In the genomic region with DNA sequence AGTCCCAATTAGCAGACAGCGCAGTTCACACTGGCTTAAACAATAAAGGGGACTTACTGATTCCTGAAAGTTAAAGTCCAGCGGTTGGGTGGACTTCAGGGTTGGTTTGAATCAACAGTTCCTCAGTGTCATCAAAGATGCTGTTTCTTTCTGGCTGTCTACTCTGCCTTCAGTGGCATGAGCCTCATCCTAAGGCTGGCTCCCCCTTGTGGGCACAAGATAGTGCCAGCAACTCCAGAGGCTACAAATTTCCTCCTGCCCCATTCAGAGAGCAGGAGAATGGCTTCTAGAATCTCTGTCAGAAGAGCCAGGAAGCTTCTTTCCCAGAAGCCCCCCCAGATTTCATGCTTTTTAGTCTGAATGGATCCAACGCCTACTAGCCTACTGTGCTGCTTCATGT, we compare ENCODE assay signal across 9 cellular contexts.
DNase-seq lines count a peak whose midpoint lies in the region; ATAC-seq, FAIRE-seq and TF ChIP-seq lines count a peak whose summit lies in the region.
"Had no signal": no experiment of that assay in that cellular context is flagged by ENCODE, and none has a peak within 500 bp of the region (broad histone marks: within the 10 kb centered on the region; RNA-seq: fewer than 3 reads in every experiment).

No MANE protein-coding gene starts in this region.

- no peak overlapping the region for H2AK5ac ChIP-seq in H1 (ENCODE audit: low read depth, low read length)

- no peak overlapping the region for H2BK5ac ChIP-seq in H1 (ENCODE audit: low read depth, low read length)

- H3K4me3 ChIP-seq in H1 (ENCODE audit: extremely low read depth in 1 of 4, insufficient read depth in 2 of 4, low read depth in 3 of 4, low read length in 4 of 4), result no peak overlapping the region
- no peak overlapping the region for H3K4me3 ChIP-seq in tibial nerve

- no peak for TF ChIP-seq EP300 in H1 (IDR thresholded peaks at IDR 0.05; ENCODE audit: borderline replicate concordance in 1 of 2, low read depth in 2 of 2, low read length in 2 of 2)
- no peak for TF ChIP-seq EP300 in tibial nerve (IDR thresholded peaks at IDR 0.05)

- DNase-seq in activated CD4-positive, CD25-positive, alpha-beta regulatory T cell (lab: John Stamatoyannopoulos, UW), result peak in 3 of 4 experiments; percentile 1 to 9 (median 3)
- DNase-seq in MV-4-11 (lab: John Stamatoyannopoulos, UW) (peak; percentile 34), H1 (ENCODE audit: low read depth in 1 of 2, low spot score in 2 of 2) (peak in 1 of 2 experiments; percentile 53), naive B cell (peak; percentile 20), tibial nerve (ENCODE audit: low spot score in 2 of 2) (peak in 1 of 2 donors; percentile 22), NCI-H774 (lab: John Stamatoyannopoulos, UW) (no peak)
- DNase-seq in activated CD4-positive, alpha-beta memory T cell treated with anti-CD3 and anti-CD28 coated beads for 36 hours, result peak; percentile 52

- 39% methylated on average over 3 of the region's 3 CpGs; no CpG with 5 or more reads in 1 of the 2 experiments for WGBS in H1 (ENCODE audit: extremely low coverage in 1 of 2, insufficient coverage in 1 of 2, insufficient read length in 1 of 2, insufficient replicate concordance in 2 of 2, low coverage in 1 of 2, low lambda C conversion rate in 2 of 2, missing lambda C conversion rate in 1 of 2), 2 experiments
- 54% methylated on average over 3 of the region's 3 CpGs; no CpG with 5 or more reads in 1 of the 2 donors for WGBS in tibial nerve, 2 donors

- H3K4me2 ChIP-seq in H1 (ENCODE audit: insufficient read depth in 1 of 2, low read depth in 2 of 2, low read length in 2 of 2), result no peak overlapping the region

- no peak overlapping the region for H2BK20ac ChIP-seq in H1 (ENCODE audit: low read length)

- H3K9me3 ChIP-seq in H1 (ENCODE audit: insufficient read depth in 2 of 2, low read depth in 1 of 2, low read length in 1 of 2), result no peaks in the 10 kb centered on the region
- no peaks in the 10 kb centered on the region for H3K9me3 ChIP-seq in tibial nerve

- H3K23ac ChIP-seq in H1 (ENCODE audit: insufficient read length), result no peak overlapping the region

- H3K18ac ChIP-seq in H1 (ENCODE audit: extremely low read depth, low read length), result no peak overlapping the region

- CTCF ChIA-PET in activated CD4-positive, alpha-beta memory T cell treated with anti-CD3 and anti-CD28 coated beads for 36 hours (lab: Charles Lee), result interaction anchor here (1.1 to 2.8 kb wide), 5 partner anchors 9 to 198 kb away, joined by 3 to 9 read pairs (median 5); no protein-coding TSS in a partner anchor
- CTCF ChIA-PET in H1 (lab: Charles Lee; ENCODE audit: partially characterized antibody), result interaction anchor here (0.6 to 2.8 kb wide), 25 partner anchors 9 to 1584 kb away, joined by 3 to 15 read pairs (median 3); no protein-coding TSS in a partner anchor

- no peak overlapping the region for H3K4ac ChIP-seq in H1 (replicated peaks; ENCODE audit: insufficient read length, low read depth, low read length)

- H3K36me3 ChIP-seq in H1 (ENCODE audit: control insufficient read depth in 2 of 4, insufficient read depth in 4 of 4, low read length in 3 of 4), result no peaks in the 10 kb centered on the region
- H3K36me3 ChIP-seq in tibial nerve, result no peaks in the 10 kb centered on the region

- H2AFZ ChIP-seq in H1 (ENCODE audit: low read length), result no peak overlapping the region

- intact Hi-C loops in activated CD4-positive, alpha-beta memory T cell treated with anti-CD3 and anti-CD28 coated beads for 36 hours (cut with micrococcal nuclease), result loop anchor here (1.0 to 2.0 kb wide), 2 partner anchors 36 to 121 kb away; no protein-coding TSS in a partner anchor

- no peak overlapping the region for H2BK15ac ChIP-seq in H1 (ENCODE audit: low read length)

- H3K27me3 ChIP-seq in H1 (replicated peaks in 1 of 4; ENCODE audit: control insufficient read depth in 3 of 4, extremely low read depth in 1 of 4, insufficient read depth in 3 of 4, low read length in 3 of 4), result no peaks in the 10 kb centered on the region
- H3K27me3 ChIP-seq in tibial nerve, result no peaks in the 10 kb centered on the region

- H4K20me1 ChIP-seq in H1 (replicated peaks in 1 of 2; ENCODE audit: control insufficient read depth in 1 of 2, insufficient read depth in 2 of 2, low read length in 2 of 2), result no peaks in the 10 kb centered on the region

- H3K36me3 Mint-ChIP-seq in activated CD4-positive, alpha-beta memory T cell treated with anti-CD3 and anti-CD28 coated beads for 36 hours, result no peaks in the 10 kb centered on the region
- no peaks in the 10 kb centered on the region for H3K36me3 Mint-ChIP-seq in naive B cell

- no peak overlapping the region for H3K9ac ChIP-seq in H1 (replicated peaks in 1 of 4; ENCODE audit: extremely low read depth in 1 of 4, low read depth in 3 of 4, low read length in 3 of 4)

- H3K27ac ChIP-seq in H1 (ENCODE audit: low read depth, low read length), result no peak overlapping the region
- H3K27ac ChIP-seq in tibial nerve, result no peak overlapping the region
- H3K27ac ChIP-seq: epithelial cell of prostate had no signal

- no peaks in the 10 kb centered on the region for H3K9me3 Mint-ChIP-seq in activated CD4-positive, alpha-beta memory T cell treated with anti-CD3 and anti-CD28 coated beads for 36 hours
- peaks cover 0 to 1% (median 0%) of the 10 kb centered on the region in 7 donors for H3K9me3 Mint-ChIP-seq in naive B cell

- H3K79me2 ChIP-seq in H1 (ENCODE audit: control insufficient read depth in 1 of 2, insufficient read depth in 2 of 2, low read length in 2 of 2), result no peaks in the 10 kb centered on the region

- H4K91ac ChIP-seq in H1 (replicated peaks; ENCODE audit: insufficient read length, low read length), result no peak overlapping the region

- no peak for ATAC-seq in activated CD4-positive, CD25-positive, alpha-beta regulatory T cell treated with anti-CD3 and anti-CD28 coated beads, Interleukin-2, amount 50 U/mL, for 24 hours
- ATAC-seq in naive B cell (ENCODE audit: low read depth in 2 of 2), result peak; percentile 30 to 56

- peak; percentile 28 for FAIRE-seq in H1 (lab: Jason Lieb, UNC)

- H4K8ac ChIP-seq in H1 (ENCODE audit: extremely low read depth, insufficient read depth, low read length), result no peak overlapping the region

- TF ChIP-seq POLR2A in H1 (IDR thresholded peaks at IDR 0.05; ENCODE audit: control extremely low read depth in 1 of 2, low read depth in 2 of 2, low read length in 2 of 2) (no peak), tibial nerve (IDR thresholded peaks at IDR 0.05) (no peak)

- H3K4me1 ChIP-seq in H1 (replicated peaks in 1 of 4; ENCODE audit: control insufficient read depth in 3 of 4, insufficient read depth in 4 of 4, low read length in 3 of 4), result no peaks in the 10 kb centered on the region
- H3K4me1 ChIP-seq in tibial nerve, result peaks cover 0 to 6% (median 0%) of the 10 kb centered on the region in 4 donors

- no peaks in the 10 kb centered on the region for H3K27me3 Mint-ChIP-seq in activated CD4-positive, alpha-beta memory T cell treated with anti-CD3 and anti-CD28 coated beads for 36 hours
- no peaks in the 10 kb centered on the region for H3K27me3 Mint-ChIP-seq in naive B cell

- H2BK12ac ChIP-seq in H1 (ENCODE audit: low read depth, low read length), result no peak overlapping the region

- no peak overlapping the region for H3K4me3 Mint-ChIP-seq in activated CD4-positive, alpha-beta memory T cell treated with anti-CD3 and anti-CD28 coated beads for 36 hours
- H3K4me3 Mint-ChIP-seq in naive B cell, result no peak overlapping the region

- H2BK120ac ChIP-seq in H1 (replicated peaks; ENCODE audit: low read depth, low read length), result no peak overlapping the region

- no peaks in the 10 kb centered on the region for H3K23me2 ChIP-seq in H1 (ENCODE audit: low read depth, low read length)

- peak; percentile 63 to 73 (median 69) for TF ChIP-seq CTCF in H1 (IDR thresholded peaks at IDR 0.05; ENCODE audit: control extremely low read depth in 1 of 3, insufficient read depth in 1 of 3, low read depth in 1 of 3, low read length in 3 of 3)
- TF ChIP-seq CTCF in tibial nerve (IDR thresholded peaks at IDR 0.05), result peak; percentile 39 to 55 (median 42)

- H3K79me1 ChIP-seq in H1 (ENCODE audit: low read depth, low read length), result no peaks in the 10 kb centered on the region

- no peak overlapping the region for H4K5ac ChIP-seq in H1 (ENCODE audit: insufficient read length, low read depth, low read length)

- H3K27ac Mint-ChIP-seq in activated CD4-positive, alpha-beta memory T cell treated with anti-CD3 and anti-CD28 coated beads for 36 hours, result no peak overlapping the region
- H3K27ac Mint-ChIP-seq in naive B cell, result peak overlapping the region in 1 of 6 donors; percentile 65

- no peak overlapping the region for H3K56ac ChIP-seq in H1 (replicated peaks; ENCODE audit: insufficient read length, low read depth, low read length)

- H3K4me1 Mint-ChIP-seq in activated CD4-positive, alpha-beta memory T cell treated with anti-CD3 and anti-CD28 coated beads for 36 hours (ENCODE audit: low read depth), result peaks cover 27% of the 10 kb centered on the region
- no peaks in the 10 kb centered on the region for H3K4me1 Mint-ChIP-seq in naive B cell

- TF ChIP-seq RAD21 in H1 (IDR thresholded peaks at IDR 0.05 in 1 of 2, conservative IDR thresholded peaks at IDR 0.05 in 1 of 2; ENCODE audit: low read depth in 2 of 2, low read length in 2 of 2), result peak; percentile 60 to 69

- no peak overlapping the region for H3K14ac ChIP-seq in H1 (ENCODE audit: insufficient read length)

- POLR2A ChIA-PET in activated CD4-positive, alpha-beta memory T cell treated with anti-CD3 and anti-CD28 coated beads for 36 hours (lab: Charles Lee), result interaction anchor here (0.7 kb wide), 1 partner anchor 17 kb away, joined by 3 read pairs; no protein-coding TSS in a partner anchor
- POLR2A ChIA-PET in H1 (lab: Charles Lee; ENCODE audit: partially characterized antibody), result interaction anchor here (1.6 kb wide), 1 partner anchor 21 kb away, joined by 5 read pairs; no protein-coding TSS in a partner anchor

TF ChIP-seq in H1, 55 proteins besides CTCF, POLR2A, EP300 and RAD21 (continues in another document):
- TF ChIP-seq CTBP2 (IDR thresholded peaks at IDR 0.05; ENCODE audit: borderline replicate concordance, insufficient read depth, insufficient read length, low read length) (no peak), CBX5 (IDR thresholded peaks at IDR 0.05; ENCODE audit: low read depth, low read length) (no peak), YY1 (IDR thresholded peaks at IDR 0.05; ENCODE audit: low read depth, low read length) (no peak), POLR2AphosphoS5 (IDR thresholded peaks at IDR 0.05; ENCODE audit: low read depth, low read length) (no peak), TBP (IDR thresholded peaks at IDR 0.05; ENCODE audit: low read depth, low read length) (no peak)
- TF ChIP-seq, protein P1, sequence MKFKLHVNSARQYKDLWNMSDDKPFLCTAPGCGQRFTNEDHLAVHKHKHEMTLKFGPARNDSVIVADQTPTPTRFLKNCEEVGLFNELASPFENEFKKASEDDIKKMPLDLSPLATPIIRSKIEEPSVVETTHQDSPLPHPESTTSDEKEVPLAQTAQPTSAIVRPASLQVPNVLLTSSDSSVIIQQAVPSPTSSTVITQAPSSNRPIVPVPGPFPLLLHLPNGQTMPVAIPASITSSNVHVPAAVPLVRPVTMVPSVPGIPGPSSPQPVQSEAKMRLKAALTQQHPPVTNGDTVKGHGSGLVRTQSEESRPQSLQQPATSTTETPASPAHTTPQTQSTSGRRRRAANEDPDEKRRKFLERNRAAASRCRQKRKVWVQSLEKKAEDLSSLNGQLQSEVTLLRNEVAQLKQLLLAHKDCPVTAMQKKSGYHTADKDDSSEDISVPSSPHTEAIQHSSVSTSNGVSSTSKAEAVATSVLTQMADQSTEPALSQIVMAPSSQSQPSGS (IDR thresholded peaks at IDR 0.05; ENCODE audit: low read length), result no peak

Comparison
In these comparisons a context has a peak if more than half of its experiments do, and no peak if none do; other contexts are left out.
1. ATAC-seq: peak in naive B cell (2 of 2); none in activated CD4-positive, CD25-positive, alpha-beta regulatory T cell treated with anti-CD3 and anti-CD28 coated beads, Interleukin-2, amount 50 U/mL, for 24 hours (0 of 2).